Comparison of ENCODE assay signal across 20 cellular contexts in the genomic region with DNA sequence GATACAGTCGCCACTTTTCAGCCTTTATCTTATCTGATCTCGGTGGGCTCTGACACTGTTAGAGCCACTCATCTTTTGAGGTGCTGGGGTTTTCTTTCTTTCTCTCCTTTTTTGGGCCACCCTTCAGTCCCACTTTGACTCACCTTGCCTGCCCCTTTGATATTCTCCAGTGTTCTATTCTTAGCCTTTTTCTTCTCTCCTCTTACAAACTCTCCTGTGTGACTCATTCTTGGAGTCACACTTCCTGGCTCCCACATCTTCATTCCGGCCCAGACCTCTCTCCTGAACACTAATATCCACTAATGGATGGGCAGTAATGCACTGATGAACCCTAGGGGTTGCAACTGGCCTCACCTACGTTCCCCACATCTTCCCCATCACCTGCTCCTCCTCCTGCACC. TPM values are rescaled to one million over a fixed set of nuclear protein-coding genes. Genes with fewer than 3 reads are reported as not detected.
DNase-seq lines count a peak whose midpoint lies in the region; ATAC-seq and TF ChIP-seq lines count a peak whose summit lies in the region.
"Had no signal": no experiment of that assay in that cellular context is flagged by ENCODE, and none has a peak within 500 bp of the region (broad histone marks: within the 10 kb centered on the region; RNA-seq: fewer than 3 reads in every experiment).

No MANE protein-coding gene starts in this region.

- DNase-seq in A172 (ENCODE audit: low spot score) (peak; percentile 55), GM23248 (peak; percentile 40), RWPE1 (ENCODE audit: low spot score) (peak; percentile 21), foreskin keratinocyte (peak; percentile 1 to 26), DMS 273 (lab: John Stamatoyannopoulos, UW; ENCODE audit: unreplicated experiment) (no peak), LoVo (ENCODE audit: low spot score) (no peak), prostate gland (ENCODE audit: low spot score) (no peak)
- DNase-seq in natural killer cell treated with Interleukin-12 subunit alpha and Interleukin-12 subunit beta and Interleukin-15 and Interleukin-18, amount 100 ng/mL, for 72 hours (ENCODE audit: low spot score), result no peak
- DNase-seq: AML-193; Caco-2; DMS53; NCI-H1048; NCI-H146; NCI-H2081 treated with DMSO at 0.1 percent for 48 hours; NCI-H226; NCI-H526 treated with DMSO at 0.1 percent for 48 hours; NK-92 treated with Interleukin-12 subunit alpha and Interleukin-12 subunit beta, amount 100 ng/mL, for 24 hours; OCI-M1 had no signal

- no peak overlapping the region for H2AFZ ChIP-seq in GM23248

- H3K4me1 ChIP-seq in GM23248 (ENCODE audit: insufficient read depth) (no peaks in the 10 kb centered on the region), foreskin keratinocyte (no peaks in the 10 kb centered on the region), prostate gland (replicated peaks) (no peaks in the 10 kb centered on the region)
- H3K4me1 ChIP-seq: Caco-2 had no signal

- H3K27ac Mint-ChIP-seq in natural killer cell treated with Interleukin-12 subunit alpha and Interleukin-12 subunit beta and Interleukin-15 and Interleukin-18, amount 100 ng/mL, for 72 hours, result no peak overlapping the region

- WGBS in GM23248 (ENCODE audit: low coverage in 1 of 2, low lambda C conversion rate in 2 of 2, missing lambda C conversion rate in 2 of 2), 2 experiments, result 26 to 39% methylated on average over 4 of the region's 4 CpGs
- 76% methylated on average over 4 of the region's 4 CpGs for WGBS in prostate gland

- H3K36me3 Mint-ChIP-seq in natural killer cell treated with Interleukin-12 subunit alpha and Interleukin-12 subunit beta and Interleukin-15 and Interleukin-18, amount 100 ng/mL, for 72 hours, result no peaks in the 10 kb centered on the region

- TF ChIP-seq POLR2A in prostate gland (IDR thresholded peaks at IDR 0.05), result no peak

- no peaks in the 10 kb centered on the region for H3K9me2 ChIP-seq in GM23248 (ENCODE audit: insufficient read depth)

- peaks cover 37% of the 10 kb centered on the region in 2 donors for H3K27me3 Mint-ChIP-seq in natural killer cell treated with Interleukin-12 subunit alpha and Interleukin-12 subunit beta and Interleukin-15 and Interleukin-18, amount 100 ng/mL, for 72 hours

- no peak overlapping the region for H3K9ac ChIP-seq in GM23248

- H4K20me1 ChIP-seq in GM23248 (ENCODE audit: insufficient read depth), result no peaks in the 10 kb centered on the region

- CTCF ChIA-PET in RWPE1 (lab: Yijun Ruan, JAX), result no interaction called here

- in situ Hi-C loops in GM23248 (cut with MboI), result no loop called here

- H3K4me3 ChIP-seq in GM23248 (no peak overlapping the region), prostate gland (no peak overlapping the region)
- H3K4me3 ChIP-seq: SK-N-MC had no signal

- H3K4me3 Mint-ChIP-seq in natural killer cell treated with Interleukin-12 subunit alpha and Interleukin-12 subunit beta and Interleukin-15 and Interleukin-18, amount 100 ng/mL, for 72 hours, result no peak overlapping the region

- no peak overlapping the region for H3K4me2 ChIP-seq in GM23248 (ENCODE audit: unreplicated experiment)

- intact Hi-C loops in prostate gland (cut with DNase I), result no loop called here

- ATAC-seq in foreskin keratinocyte, result peak; percentile 58
- ATAC-seq in natural killer cell treated with Interleukin-12 subunit alpha and Interleukin-12 subunit beta and Interleukin-15 and Interleukin-18, amount 100 ng/mL, for 72 hours, result no peak

- H3K27me3 ChIP-seq in GM23248 (replicated peaks; ENCODE audit: insufficient read depth) (peaks cover 34% of the 10 kb centered on the region), foreskin keratinocyte (peaks cover 7% of the 10 kb centered on the region), prostate gland (replicated peaks; ENCODE audit: insufficient read depth) (no peaks in the 10 kb centered on the region)

- no peaks in the 10 kb centered on the region for H3F3A ChIP-seq in GM23248 (ENCODE audit: insufficient read depth)

- H3K79me2 ChIP-seq in GM23248 (ENCODE audit: insufficient read depth), result no peaks in the 10 kb centered on the region

- H3K27ac ChIP-seq in GM23248 (no peak overlapping the region), RWPE1 (no peak overlapping the region), foreskin keratinocyte (no peak overlapping the region), prostate gland (no peak overlapping the region)
- H3K27ac ChIP-seq: SK-N-MC had no signal

- H3K36me3 ChIP-seq in GM23248 (ENCODE audit: low read depth) (no peaks in the 10 kb centered on the region), prostate gland (no peaks in the 10 kb centered on the region)

- H3K9me3 Mint-ChIP-seq in natural killer cell treated with Interleukin-12 subunit alpha and Interleukin-12 subunit beta and Interleukin-15 and Interleukin-18, amount 100 ng/mL, for 72 hours, result no peaks in the 10 kb centered on the region

- no peaks in the 10 kb centered on the region for H3K9me3 ChIP-seq in GM23248 (ENCODE audit: low read depth)
- H3K9me3 ChIP-seq in prostate gland, result no peaks in the 10 kb centered on the region
- H3K9me3 ChIP-seq: Caco-2 had no signal

- TF ChIP-seq CTCF in RWPE1 (conservative IDR thresholded peaks at IDR 0.05; ENCODE audit: low read depth), result no peak
- no peak for TF ChIP-seq CTCF in foreskin keratinocyte (conservative IDR thresholded peaks at IDR 0.05)
- TF ChIP-seq CTCF in prostate gland (IDR thresholded peaks at IDR 0.05), result no peak

- POLR2A ChIA-PET in RWPE1 (lab: Yijun Ruan, JAX; ENCODE audit: low non-redundant PET), result no interaction called here

- no peaks in the 10 kb centered on the region for H3K4me1 Mint-ChIP-seq in natural killer cell treated with Interleukin-12 subunit alpha and Interleukin-12 subunit beta and Interleukin-15 and Interleukin-18, amount 100 ng/mL, for 72 hours (ENCODE audit: low read depth in 2 of 2)

RNA-seq across cellular contexts. Expression of a gene that starts 2.2 kb away (rescaled TPM):
- total RNA-seq in A172 (2014; rRNA removed; shearing (Covaris generic)), result not detected in 2 replicates
- total RNA-seq in GM23248 (2014; rRNA removed; shearing (Covaris generic)), result not detected in 2 replicates
- not detected in 2 replicates for polyA plus RNA-seq in GM23248 (2016; fragmentation: Nextera tagmentation; extraction: Ambion mirVana)
- total RNA-seq in foreskin keratinocyte, result not detected in 2 replicates
- polyA plus RNA-seq in foreskin keratinocyte, result not detected in 2 replicates
- total RNA-seq in natural killer cell treated with Interleukin-12 subunit alpha and Interleukin-12 subunit beta and Interleukin-15 and Interleukin-18, amount 100 ng/mL, for 72 hours, result not detected
- total RNA-seq in prostate gland, result 1 to 10 TPM in 1 of 2 donors, not detected in 1; 3.6 TPM
- total RNA-seq: Caco-2, H4 had no signal

RNA-seq across cellular contexts. Expression of a gene that starts 15.7 kb away (rescaled TPM):
- total RNA-seq in A172 (2014; rRNA removed; shearing (Covaris generic)), result not detected in 2 replicates
- total RNA-seq in GM23248 (2014; rRNA removed; shearing (Covaris generic)), result not detected in 2 replicates
- polyA plus RNA-seq in GM23248 (2016; fragmentation: Nextera tagmentation; extraction: Ambion mirVana) (not detected in 2 replicates), foreskin keratinocyte (not detected in 2 replicates)
- total RNA-seq in foreskin keratinocyte (not detected in 2 replicates), prostate gland (not detected)
- not detected for total RNA-seq in natural killer cell treated with Interleukin-12 subunit alpha and Interleukin-12 subunit beta and Interleukin-15 and Interleukin-18, amount 100 ng/mL, for 72 hours
- total RNA-seq: Caco-2, H4 had no signal

Comparison
In these comparisons a context has a peak if more than half of its experiments do, and no peak if none do; other contexts are left out.
1. DNase-seq: peak in A172 (single experiment), GM23248 (single experiment), RWPE1 (single experiment) and foreskin keratinocyte (2 of 2); none in DMS 273 (single experiment), natural killer cell treated with Interleukin-12 subunit alpha and Interleukin-12 subunit beta and Interleukin-15 and Interleukin-18, amount 100 ng/mL, for 72 hours (single experiment), LoVo (single experiment) and prostate gland (single experiment).